In genomic region chr7:140961117-140961516, GRCh38 we compare ENCODE assay signal across 11 cellular contexts.
"Had no signal": no experiment of that assay in that cellular context is flagged by ENCODE, and none has a peak within 500 bp of the region (broad histone marks: within the 10 kb centered on the region; RNA-seq: fewer than 3 reads in every experiment).

No MANE protein-coding gene starts in this region.

- H3K36me3 ChIP-seq: HAP-1 had no signal

- DNase-seq: GM23248, GOT3, H7, H9, HCEC 1CT, HFFc6 had no signal

- H3K9ac ChIP-seq: GM23248 had no signal

- H3K4me2 ChIP-seq: GM23338 had no signal

- ATAC-seq: GM23338, HCT116 had no signal

- H3K27ac ChIP-seq: GM23248 had no signal

- H3K4me3 ChIP-seq: GM23248, GM23338, HAP-1 had no signal

- H2AFZ ChIP-seq: GM23248, GM23338 had no signal

- H3K4me1 ChIP-seq: HAP-1 had no signal

- FAIRE-seq: H1, H54 had no signal
